17 cellular contexts compared by ENCODE assay signal in the genomic region with DNA sequence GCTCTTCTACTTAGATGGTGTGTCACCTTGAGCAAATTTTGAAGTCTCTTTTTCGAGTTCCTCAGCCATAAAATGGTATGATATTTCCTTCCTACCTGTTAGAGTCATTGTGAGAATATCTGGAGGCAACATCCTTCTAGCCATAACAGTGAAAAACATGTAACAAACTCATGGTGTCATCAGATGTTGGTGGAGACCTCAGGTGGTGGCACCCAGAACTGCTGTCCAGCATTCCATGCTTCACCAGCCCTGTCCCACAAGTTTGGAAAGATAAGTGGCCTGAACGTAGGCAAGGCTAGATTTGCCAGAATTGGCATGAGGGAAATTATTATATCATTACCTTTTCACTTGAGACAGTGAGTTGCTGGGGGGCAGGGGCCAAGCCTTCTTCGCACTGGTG. TPM values are rescaled to one million over a fixed set of nuclear protein-coding genes. Genes with fewer than 3 reads are reported as not detected.
DNase-seq lines count a peak whose midpoint lies in the region; ATAC-seq and TF ChIP-seq lines count a peak whose summit lies in the region.
"Had no signal": no experiment of that assay in that cellular context is flagged by ENCODE, and none has a peak within 500 bp of the region (broad histone marks: within the 10 kb centered on the region; RNA-seq: fewer than 3 reads in every experiment).

No MANE protein-coding gene starts in this region.

- no peaks in the 10 kb centered on the region for H3K36me3 ChIP-seq in neural progenitor cell
- H3K36me3 ChIP-seq: SJCRH30 had no signal

- H4K8ac ChIP-seq in H9 (replicated peaks; ENCODE audit: insufficient read length, low read depth, low read length) = no peak overlapping the region

- no peak overlapping the region for H2BK120ac ChIP-seq in H9 (ENCODE audit: low read depth, low read length, poor library complexity, severe bottlenecking)

- H3K4me1 ChIP-seq in H9 (ENCODE audit: insufficient read depth, low read length) = no peaks in the 10 kb centered on the region
- no peaks in the 10 kb centered on the region for H3K4me1 ChIP-seq in neural progenitor cell
- H3K4me1 ChIP-seq: SJCRH30 had no signal

- no peak overlapping the region for H3K14ac ChIP-seq in H9 (ENCODE audit: insufficient read depth, low read length)

- no peaks in the 10 kb centered on the region for H3F3A ChIP-seq in neural progenitor cell (ENCODE audit: low read depth)

- H3K79me2 ChIP-seq in H9 (ENCODE audit: insufficient read depth, low read length) = no peaks in the 10 kb centered on the region
- H3K79me2 ChIP-seq in neural progenitor cell (ENCODE audit: low read depth) = no peaks in the 10 kb centered on the region

- DNase-seq in H9 (no peak), choroid plexus epithelial cell (ENCODE audit: low read depth) (no peak), neural progenitor cell (ENCODE audit: low spot score) (no peak), CD1c-positive myeloid dendritic cell (ENCODE audit: extremely low spot score) (no peak), DMS 273 treated with DMSO at 0.1 percent for 48 hours (lab: John Stamatoyannopoulos, UW) (no peak)
- DNase-seq: AML-193, GM23248, NCI-H1417 treated with DMSO at 0.1 percent for 48 hours, NCI-H187 treated with DMSO at 0.1 percent for 48 hours, NCI-H345, NCI-H524 treated with DMSO at 0.1 percent for 48 hours, PC-9, SJCRH30 had no signal

- H3K4me3 Mint-ChIP-seq in H9 = no peak overlapping the region
- no peak overlapping the region for H3K4me3 Mint-ChIP-seq in neural progenitor cell

- H2BK12ac ChIP-seq in H9 (ENCODE audit: insufficient read length, low read depth, low read length) = no peak overlapping the region

- no peaks in the 10 kb centered on the region for H3K9me3 ChIP-seq in H9 (ENCODE audit: control insufficient read depth, low read depth, low read length)
- H3K9me3 ChIP-seq in neural progenitor cell (ENCODE audit: low read depth) = no peaks in the 10 kb centered on the region
- H3K9me3 ChIP-seq: SJCRH30 had no signal

- H3K27ac ChIP-seq in H9 (ENCODE audit: insufficient read length, low read depth, low read length) = no peak overlapping the region
- no peak overlapping the region for H3K27ac ChIP-seq in neural progenitor cell
- H3K27ac ChIP-seq: C4-2B, GM23248, KMS-11, PC-9, SJCRH30 had no signal

- H3K4me2 ChIP-seq in H9 (ENCODE audit: insufficient read depth, insufficient read length, low read length) = no peak overlapping the region
- H3K4me2 ChIP-seq in neural progenitor cell = no peak overlapping the region
- H3K4me2 ChIP-seq: KMS-11, PC-9 had no signal

- no peak overlapping the region for H3T11ph ChIP-seq in H9 (ENCODE audit: low read length)

- no peak overlapping the region for H4K5ac ChIP-seq in H9 (ENCODE audit: insufficient read length, low read depth, low read length)

- H3K9me3 Mint-ChIP-seq in H9 = no peaks in the 10 kb centered on the region; a peak in 1 of 5 replicates
- no peaks in the 10 kb centered on the region for H3K9me3 Mint-ChIP-seq in neural progenitor cell

- H3K4me3 ChIP-seq in choroid plexus epithelial cell (ENCODE audit: low read depth, low read length) = no peak overlapping the region
- H3K4me3 ChIP-seq in neural progenitor cell = no peak overlapping the region
- H3K4me3 ChIP-seq: GM23248, PC-9, SJCRH30 had no signal

- H2BK20ac ChIP-seq in H9 (ENCODE audit: low read depth, low read length, poor library complexity, severe bottlenecking) = no peak overlapping the region

- no peak overlapping the region for H3K9ac ChIP-seq in H9 (ENCODE audit: extremely low read depth, insufficient read length, low read length)
- H3K9ac ChIP-seq in neural progenitor cell = no peak overlapping the region
- H3K9ac ChIP-seq: GM23248, KMS-11 had no signal

- no peak overlapping the region for H2BK15ac ChIP-seq in H9 (ENCODE audit: low read depth, low read length)

- no peak overlapping the region for H4K91ac ChIP-seq in H9 (ENCODE audit: insufficient read length, low read depth, low read length)

- ATAC-seq in GM18861 (IDR thresholded peaks at IDR 0.05; ENCODE audit: unreplicated experiment) = no peak

- H4K20me1 ChIP-seq in H9 (ENCODE audit: control insufficient read depth, insufficient read depth, insufficient read length) (no peaks in the 10 kb centered on the region), neural progenitor cell (ENCODE audit: low read depth) (no peaks in the 10 kb centered on the region)

- H3K27me3 Mint-ChIP-seq in H9 (ENCODE audit: low read depth) (peaks cover 2% of the 10 kb centered on the region), neural progenitor cell (ENCODE audit: insufficient read depth, low read depth) (no peaks in the 10 kb centered on the region)

- H2AFZ ChIP-seq in H9 (ENCODE audit: low read length) (no peak overlapping the region), neural progenitor cell (replicated peaks) (no peak overlapping the region)
- H2AFZ ChIP-seq: GM23248, PC-9 had no signal

- no CpG with 5 or more reads among the region's 3 CpGs for WGBS in H9 (ENCODE audit: extremely low coverage, insufficient read length, low lambda C conversion rate)

- H3K56ac ChIP-seq in H9 (ENCODE audit: insufficient read length, low read depth, low read length) = no peak overlapping the region

- H3K36me3 Mint-ChIP-seq in H9 (ENCODE audit: insufficient read depth in 1 of 3, low read depth in 3 of 3) (no peaks in the 10 kb centered on the region; a peak in 2 of 7 replicates), neural progenitor cell (no peaks in the 10 kb centered on the region)

- H3K23me2 ChIP-seq in H9 (ENCODE audit: insufficient read length, low read depth, low read length, poor library complexity, severe bottlenecking) = no peaks in the 10 kb centered on the region

- no peak overlapping the region for H2AK5ac ChIP-seq in H9 (ENCODE audit: insufficient read length, low read length)

- no peaks in the 10 kb centered on the region for H3K79me1 ChIP-seq in H9 (ENCODE audit: insufficient read depth, low read depth, low read length, poor library complexity, severe bottlenecking)

- no peak overlapping the region for H2BK5ac ChIP-seq in H9 (ENCODE audit: insufficient read length, low read length)

- H3K27ac Mint-ChIP-seq in H9 (no peak overlapping the region; a peak in 1 of 7 replicates), neural progenitor cell (no peak overlapping the region)

- H3K4ac ChIP-seq in H9 (ENCODE audit: low read depth, low read length) = no peak overlapping the region

- no peak overlapping the region for H3K23ac ChIP-seq in H9 (ENCODE audit: insufficient read length, low read depth, low read length)

- H3K27me3 ChIP-seq in H9 (ENCODE audit: insufficient read depth, low read length) = no peaks in the 10 kb centered on the region
- no peaks in the 10 kb centered on the region for H3K27me3 ChIP-seq in neural progenitor cell
- H3K27me3 ChIP-seq: SJCRH30 had no signal

- TF ChIP-seq CTCF in GM12872 (IDR thresholded peaks at IDR 0.05; ENCODE audit: insufficient read depth, low read depth, low read length) (0 out of 3 replicates have a peak, but pooled peaks have one; percentile 1), H9 (conservative IDR thresholded peaks at IDR 0.05) (peak; percentile 40; the same call in 2 of the 3 replicates), choroid plexus epithelial cell (conservative IDR thresholded peaks at IDR 0.05; ENCODE audit: low read depth, low read length) (peak; percentile 21), neural progenitor cell (IDR thresholded peaks at IDR 0.05) (peak; percentile 11)

- no peak overlapping the region for H3K18ac ChIP-seq in H9 (ENCODE audit: insufficient read length, low read depth, low read length)

- H3K4me1 Mint-ChIP-seq in H9 (peaks cover 4 to 8% of the 10 kb centered on the region in 2 experiments), neural progenitor cell (no peaks in the 10 kb centered on the region)

RNA-seq across cellular contexts. Expression of a gene that starts 30.4 kb away (rescaled TPM):
- 5.3 and 5.4 TPM in 2 replicates for total RNA-seq in H9 (2021)
- total RNA-seq in neural progenitor cell (ENCODE audit: low replicate concordance) = 3.9 and 10.3 TPM in 2 replicates
- total RNA-seq: PC-9, SJCRH30 had no signal
